1 cellular context compared by ENCODE assay signal in the genomic region with DNA sequence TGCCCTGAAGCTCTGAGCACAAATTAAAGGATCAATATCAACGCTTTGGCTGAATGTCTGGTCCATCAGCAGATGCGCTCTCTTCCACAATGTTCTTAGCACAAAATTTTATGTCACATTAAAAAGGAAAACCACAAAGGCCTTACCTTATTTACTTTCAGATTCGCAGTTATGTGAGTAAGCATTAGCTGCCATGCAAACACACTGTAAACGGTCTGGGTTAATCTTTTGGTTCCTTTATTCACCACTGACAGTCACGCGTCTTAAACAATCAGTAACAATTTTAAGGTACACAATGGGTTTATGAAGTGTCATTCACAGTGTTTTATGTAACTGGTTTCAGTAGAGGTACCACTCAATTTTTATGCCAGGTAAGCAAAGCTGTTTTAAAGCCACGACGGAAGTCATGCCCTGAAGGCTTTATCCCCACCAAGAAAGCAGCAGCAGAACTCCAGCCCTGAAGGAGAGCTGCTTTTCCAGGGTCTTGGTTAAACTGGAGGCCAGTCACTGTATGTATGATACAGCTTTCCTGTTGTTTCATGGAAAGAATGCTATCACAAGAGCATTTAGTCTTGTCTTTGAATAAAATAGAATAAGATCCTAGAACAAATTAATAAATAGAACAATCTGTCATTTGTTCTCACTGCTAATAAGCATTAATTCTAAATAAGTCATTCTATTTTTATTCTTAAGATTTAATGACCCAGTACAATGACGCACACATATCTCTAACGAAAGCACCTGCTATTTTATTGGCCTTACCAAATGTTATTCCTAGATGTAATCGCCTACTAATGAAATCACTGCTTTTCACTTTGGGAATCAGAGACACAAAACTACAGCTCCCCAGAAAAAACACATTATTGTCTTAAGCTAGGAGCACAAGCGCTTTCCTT.
TF ChIP-seq lines count a peak whose summit lies in the region.

No MANE protein-coding gene starts in this region.

TF ChIP-seq in HepG2, 621 proteins besides CTCF, POLR2A, EP300 and RAD21 (continued from another document):
- TF ChIP-seq MAFK (conservative IDR thresholded peaks at IDR 0.05 in 1 of 2, IDR thresholded peaks at IDR 0.05 in 1 of 2; ENCODE audit: low read length in 2 of 2) (0 out of 4 replicates have a peak, but pooled peaks of 1 of the 2 experiments have one; percentile 30), AGO1 (IDR thresholded peaks at IDR 0.05; ENCODE audit: low read depth, low read length, poor library complexity, severe bottlenecking) (no peak), SOX13 (IDR thresholded peaks at IDR 0.05) (no peak), SOX13 (CRISPR knock-in tag; conservative IDR thresholded peaks at IDR 0.05 in 1 of 2, IDR thresholded peaks at IDR 0.05 in 1 of 2) (0 out of 4 replicates have a peak, but pooled peaks of 1 of the 2 experiments have one; percentile 5)
TF ChIP-seq in HepG2: peak in this region for 4.
